1 cellular context compared by ENCODE assay signal in genomic region chr6:84788689-84789088, GRCh38.
TF ChIP-seq lines count a peak whose summit lies in the region.

No MANE protein-coding gene starts in this region.

TF ChIP-seq in K562, 482 proteins besides CTCF, POLR2A, EP300 and RAD21 (continued from another document):
- TF ChIP-seq AFF1 (IDR thresholded peaks at IDR 0.05; ENCODE audit: low read depth in 1 of 2, partially characterized antibody in 2 of 2) (peak in 1 of 2 experiments; percentile 41), ZBTB7A (IDR thresholded peaks at IDR 0.05; ENCODE audit: borderline replicate concordance, control insufficient read depth, low read depth, low read length) (no peak), ZNF431 (CRISPR knock-in tag; IDR thresholded peaks at IDR 0.05) (no peak), MTF1 (CRISPR knock-in tag; IDR thresholded peaks at IDR 0.05; ENCODE audit: borderline replicate concordance) (no peak), RBM15 (IDR thresholded peaks at IDR 0.05; ENCODE audit: insufficient read depth, low read length) (no peak)
